Comparison of ENCODE assay signal across 16 cellular contexts in the genomic region with DNA sequence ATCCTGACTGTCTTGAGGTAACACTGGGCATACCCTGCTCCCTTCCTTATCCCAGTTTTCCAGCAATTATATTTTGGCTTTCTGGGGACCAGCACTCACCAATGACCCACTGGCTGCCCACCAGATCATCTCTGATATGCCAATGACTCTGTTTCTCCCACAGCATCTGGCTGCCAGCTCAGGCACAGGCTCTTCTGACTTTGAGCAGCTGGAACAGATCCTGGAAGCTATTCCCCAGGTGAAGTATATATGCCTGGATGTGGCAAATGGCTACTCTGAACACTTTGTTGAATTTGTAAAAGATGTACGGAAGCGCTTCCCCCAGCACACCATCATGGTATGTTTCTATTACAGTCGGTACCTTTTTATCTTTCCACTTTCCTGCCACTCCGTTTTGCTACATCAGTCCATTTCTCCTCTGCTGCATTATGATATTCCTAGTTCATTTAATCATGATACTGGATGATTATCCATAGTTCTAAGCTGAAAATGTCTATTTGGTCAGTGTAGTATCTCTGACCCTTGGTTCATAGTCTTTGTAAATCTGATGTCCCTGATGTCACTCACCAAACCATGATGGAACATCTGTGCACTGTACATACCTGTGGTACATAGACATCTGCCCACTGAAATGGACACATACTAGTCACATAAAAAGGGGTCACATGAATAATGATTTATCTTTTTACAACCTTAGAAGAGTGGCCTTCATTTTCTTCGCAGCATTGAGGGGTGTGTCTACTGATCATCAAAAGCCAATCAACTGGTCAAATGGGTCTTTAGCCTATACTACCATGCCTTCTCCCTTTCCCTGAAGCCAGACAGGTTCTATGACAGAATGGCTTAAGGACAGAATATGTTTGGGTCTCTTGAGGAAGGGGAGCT. TPM values are rescaled to one million over a fixed set of nuclear protein-coding genes. Genes with fewer than 3 reads are reported as not detected.
DNase-seq lines count a peak whose midpoint lies in the region; ATAC-seq lines count a peak whose summit lies in the region.
"Had no signal": no experiment of that assay in that cellular context is flagged by ENCODE, and none has a peak within 500 bp of the region (broad histone marks: within the 10 kb centered on the region; RNA-seq: fewer than 3 reads in every experiment).

No MANE protein-coding gene starts in this region.

- peak overlapping the region; percentile 37 for H3K27ac ChIP-seq in stomach smooth muscle (ENCODE audit: low read length)
- H3K27ac ChIP-seq: sigmoid colon, upper lobe of right lung, WERI-Rb-1 had no signal

- no peaks in the 10 kb centered on the region for H3K27me3 ChIP-seq in stomach smooth muscle (ENCODE audit: control insufficient read depth in 1 of 2, insufficient read depth in 2 of 2, low read length in 2 of 2)
- H3K27me3 ChIP-seq: adrenal gland, sigmoid colon, upper lobe of right lung had no signal

- no peaks in the 10 kb centered on the region for H3K27me3 Mint-ChIP-seq in stimulated activated naive CD8-positive, alpha-beta T cell treated with anti-CD3 and anti-CD28 coated beads, Interleukin-15, Interleukin-2, amounts not matched to agents 100 ng/mL and 50 ng/mL, for 24 hours
- H3K27me3 Mint-ChIP-seq in stimulated activated naive CD8-positive, alpha-beta T cell treated with anti-CD3 and anti-CD28 coated beads, Interleukin-15, amount 100 ng/mL, for 72 hours: no peaks in the 10 kb centered on the region

- ATAC-seq in stimulated activated naive CD8-positive, alpha-beta T cell treated with anti-CD3 and anti-CD28 coated beads, Interleukin-15, amount 100 ng/mL, for 72 hours: no peak
- ATAC-seq in left lobe of liver (no peak), GM19035 (IDR thresholded peaks at IDR 0.05; ENCODE audit: unreplicated experiment) (no peak), HG02798 (IDR thresholded peaks at IDR 0.05; ENCODE audit: poor library complexity, unreplicated experiment) (no peak)
- ATAC-seq: upper lobe of right lung had no signal

- H3K27ac Mint-ChIP-seq in stimulated activated naive CD8-positive, alpha-beta T cell treated with anti-CD3 and anti-CD28 coated beads, Interleukin-15, Interleukin-2, amounts not matched to agents 100 ng/mL and 50 ng/mL, for 24 hours: peak overlapping the region; percentile 16
- H3K27ac Mint-ChIP-seq in stimulated activated naive CD8-positive, alpha-beta T cell treated with anti-CD3 and anti-CD28 coated beads, Interleukin-15, amount 100 ng/mL, for 72 hours: peak overlapping the region in 1 of 2 donors; percentile 77

- H3K36me3 ChIP-seq in stomach smooth muscle (ENCODE audit: control insufficient read depth in 2 of 2, insufficient read depth in 2 of 2, low read length in 2 of 2): peaks cover 50 to 58% of the 10 kb centered on the region in 2 donors

- peaks cover 84% of the 10 kb centered on the region for H3K4me1 Mint-ChIP-seq in stimulated activated naive CD8-positive, alpha-beta T cell treated with anti-CD3 and anti-CD28 coated beads, Interleukin-15, Interleukin-2, amounts not matched to agents 100 ng/mL and 50 ng/mL, for 24 hours (ENCODE audit: low read depth)
- H3K4me1 Mint-ChIP-seq in stimulated activated naive CD8-positive, alpha-beta T cell treated with anti-CD3 and anti-CD28 coated beads, Interleukin-15, amount 100 ng/mL, for 72 hours: peaks cover 77% of the 10 kb centered on the region

- H3K4me3 Mint-ChIP-seq in stimulated activated naive CD8-positive, alpha-beta T cell treated with anti-CD3 and anti-CD28 coated beads, Interleukin-15, Interleukin-2, amounts not matched to agents 100 ng/mL and 50 ng/mL, for 24 hours: no peak overlapping the region
- no peak overlapping the region for H3K4me3 Mint-ChIP-seq in stimulated activated naive CD8-positive, alpha-beta T cell treated with anti-CD3 and anti-CD28 coated beads, Interleukin-15, amount 100 ng/mL, for 72 hours

- DNase-seq in stimulated activated naive CD8-positive, alpha-beta T cell treated with anti-CD3 and anti-CD28 coated beads, Interleukin-15, amount 100 ng/mL, for 72 hours: no peak
- peak; percentile 33 for DNase-seq in left lobe of liver (ENCODE audit: low spot score)
- DNase-seq: activated CD8-positive, alpha-beta memory T cell treated with anti-CD3 and anti-CD28 coated beads, Interleukin-2, amount 50 U/mL, for 4 hours; Caco-2; cerebellar nuclear complex; KBM-7; NCI-H1417; sigmoid colon; stimulated activated CD4-positive, alpha-beta T cell treated with anti-CD3 and anti-CD28 coated beads, Interleukin-4, amount 100 ng/mL, for 1 hour; WERI-Rb-1 had no signal

- no peaks in the 10 kb centered on the region for H3K9me3 ChIP-seq in stomach smooth muscle (ENCODE audit: control insufficient read depth in 2 of 2, low read length in 2 of 2)
- H3K9me3 ChIP-seq: adrenal gland, Caco-2, sigmoid colon, upper lobe of right lung had no signal

- peaks cover 41% of the 10 kb centered on the region for H3K4me1 ChIP-seq in stomach smooth muscle (ENCODE audit: control insufficient read depth, insufficient read depth, low read length)
- H3K4me1 ChIP-seq: Caco-2 had no signal

- H3K9me3 Mint-ChIP-seq in stimulated activated naive CD8-positive, alpha-beta T cell treated with anti-CD3 and anti-CD28 coated beads, Interleukin-15, Interleukin-2, amounts not matched to agents 100 ng/mL and 50 ng/mL, for 24 hours: no peaks in the 10 kb centered on the region
- no peaks in the 10 kb centered on the region for H3K9me3 Mint-ChIP-seq in stimulated activated naive CD8-positive, alpha-beta T cell treated with anti-CD3 and anti-CD28 coated beads, Interleukin-15, amount 100 ng/mL, for 72 hours

- H3K9ac ChIP-seq in stomach smooth muscle (ENCODE audit: low read length in 2 of 2): no peak overlapping the region

- peaks cover 69% of the 10 kb centered on the region for H3K36me3 Mint-ChIP-seq in stimulated activated naive CD8-positive, alpha-beta T cell treated with anti-CD3 and anti-CD28 coated beads, Interleukin-15, Interleukin-2, amounts not matched to agents 100 ng/mL and 50 ng/mL, for 24 hours (ENCODE audit: low read depth)

- no peak overlapping the region for H3K4me3 ChIP-seq in stomach smooth muscle (ENCODE audit: low read length in 2 of 2)
- H3K4me3 ChIP-seq: sigmoid colon, upper lobe of right lung had no signal

RNA-seq across cellular contexts. Expression of gene GMPR2, which starts 3.3 kb away (rescaled TPM):
- total RNA-seq in left lobe of liver: 30.3 TPM

RNA-seq across cellular contexts. Expression of gene NEDD8, which starts 3.9 kb away (rescaled TPM):
- total RNA-seq in left lobe of liver: 66.7 TPM

RNA-seq across cellular contexts. Expression of gene TINF2, which starts 6.4 kb away (rescaled TPM):
- total RNA-seq in left lobe of liver: 24.2 TPM

RNA-seq across cellular contexts. Expression of gene MDP1, which starts 20.2 kb away (rescaled TPM):
- 5.0 TPM for total RNA-seq in left lobe of liver

RNA-seq across cellular contexts. Expression of gene CHMP4A, which starts 22.8 kb away (rescaled TPM):
- total RNA-seq in left lobe of liver: 14.4 TPM
